ENCODE assay signal across 12 cellular contexts in genomic region chr17:57553525-57553924, GRCh38.
DNase-seq lines count a peak whose midpoint lies in the region; ATAC-seq and TF ChIP-seq lines count a peak whose summit lies in the region.
"Had no signal": no experiment of that assay in that cellular context is flagged by ENCODE, and none has a peak within 500 bp of the region (broad histone marks: within the 10 kb centered on the region; RNA-seq: fewer than 3 reads in every experiment).

No MANE protein-coding gene starts in this region.

- H3K4me1 ChIP-seq in suprapubic skin = peaks cover 12% of the 10 kb centered on the region
- no peaks in the 10 kb centered on the region for H3K4me1 ChIP-seq in CD4-positive, alpha-beta memory T cell (ENCODE audit: insufficient read depth, low read length)

- 66% methylated on average over 12 of the region's 12 CpGs for WGBS in suprapubic skin

- H3K9me3 Mint-ChIP-seq in naive thymus-derived CD8-positive, alpha-beta T cell = no peaks in the 10 kb centered on the region
- H3K9me3 Mint-ChIP-seq in CD4-positive, alpha-beta memory T cell = no peaks in the 10 kb centered on the region

- peak overlapping the region in 6 of 10 donors; percentile 24 to 86 (median 33) for H3K27ac Mint-ChIP-seq in naive thymus-derived CD8-positive, alpha-beta T cell
- H3K27ac Mint-ChIP-seq in CD4-positive, alpha-beta memory T cell = no peak overlapping the region

- no peak for TF ChIP-seq POLR2A in suprapubic skin (IDR thresholded peaks at IDR 0.05)

- no peak overlapping the region; the same call in 1 of the 2 replicates for H3K4me3 ChIP-seq in AG04450 (ENCODE audit: low read depth, low read length)
- H3K4me3 ChIP-seq in choroid plexus epithelial cell (ENCODE audit: low read depth, low read length) = no peak overlapping the region
- H3K4me3 ChIP-seq in suprapubic skin = no peak overlapping the region
- no peak overlapping the region for H3K4me3 ChIP-seq in CD4-positive, alpha-beta memory T cell (ENCODE audit: low read length in 2 of 2)
- H3K4me3 ChIP-seq: coronary artery, mucosa of descending colon, Peyer's patch had no signal

- H3K36me3 ChIP-seq in suprapubic skin = no peaks in the 10 kb centered on the region
- H3K36me3 ChIP-seq in CD4-positive, alpha-beta memory T cell (ENCODE audit: insufficient read depth, low read length) = no peaks in the 10 kb centered on the region
- H3K36me3 ChIP-seq: Peyer's patch had no signal

- peaks cover 27 to 93% (median 61%) of the 10 kb centered on the region in 4 donors for H3K4me1 Mint-ChIP-seq in naive thymus-derived CD8-positive, alpha-beta T cell
- peaks cover 10 to 38% (median 13%) of the 10 kb centered on the region in 4 donors for H3K4me1 Mint-ChIP-seq in CD4-positive, alpha-beta memory T cell

- no peak for TF ChIP-seq EP300 in suprapubic skin (IDR thresholded peaks at IDR 0.05)

- no peaks in the 10 kb centered on the region for H3K9me3 ChIP-seq in AG04450 (ENCODE audit: control insufficient read depth, insufficient read depth, low read length)
- no peaks in the 10 kb centered on the region for H3K9me3 ChIP-seq in suprapubic skin
- H3K9me3 ChIP-seq in CD4-positive, alpha-beta memory T cell (ENCODE audit: control insufficient read depth in 1 of 2, low read length in 2 of 2) = no peaks in the 10 kb centered on the region
- H3K9me3 ChIP-seq: mucosa of descending colon, Peyer's patch had no signal

- H3K36me3 Mint-ChIP-seq in naive thymus-derived CD8-positive, alpha-beta T cell = peaks cover 0 to 11% (median 7%) of the 10 kb centered on the region in 3 donors
- H3K36me3 Mint-ChIP-seq in CD4-positive, alpha-beta memory T cell = peaks cover 4 to 12% of the 10 kb centered on the region in 2 donors

- no peak overlapping the region for H3K4me3 Mint-ChIP-seq in naive thymus-derived CD8-positive, alpha-beta T cell
- no peak overlapping the region for H3K4me3 Mint-ChIP-seq in CD4-positive, alpha-beta memory T cell

- CTCF ChIA-PET in AG04450 (lab: Charles Lee) = interaction anchor here (0.6 to 5.2 kb wide), 13 partner anchors 10 to 310 kb away, joined by 3 to 36 read pairs (median 6); partner anchors contain the start of gene CCDC182
- CTCF ChIA-PET in CD4-positive, alpha-beta memory T cell (lab: Charles Lee; ENCODE audit: partially characterized antibody) = interaction anchor here (1.2 to 3.0 kb wide), 3 partner anchors 8 to 119 kb away, joined by 3 to 13 read pairs (median 6); no protein-coding TSS in a partner anchor

- peak; percentile 55 for DNase-seq in AG04450 (ENCODE audit: low read depth, low spot score)
- peak; percentile 94 for DNase-seq in NCI-H226
- DNase-seq in choroid plexus epithelial cell (ENCODE audit: low read depth) = peak; percentile 76
- no peak for DNase-seq in naive thymus-derived CD8-positive, alpha-beta T cell
- DNase-seq in suprapubic skin (ENCODE audit: low spot score in 2 of 2) = no peak
- DNase-seq in AG08395 (ENCODE audit: low spot score) = no peak
- no peak for DNase-seq in CD4-positive, alpha-beta memory T cell
- DNase-seq: mucosa of descending colon, NCI-H1694, Peyer's patch had no signal

- TF ChIP-seq CTCF in AG04450 (IDR thresholded peaks at IDR 0.05; ENCODE audit: low read depth, low read length) (no peak), choroid plexus epithelial cell (conservative IDR thresholded peaks at IDR 0.05; ENCODE audit: low read depth, low read length) (no peak), suprapubic skin (IDR thresholded peaks at IDR 0.05) (no peak)

- ATAC-seq in naive thymus-derived CD8-positive, alpha-beta T cell = no peak
- ATAC-seq in HG02870 (IDR thresholded peaks at IDR 0.05; ENCODE audit: unreplicated experiment) = no peak

- H3K27me3 ChIP-seq in AG04450 (ENCODE audit: control insufficient read depth, insufficient read depth, low read length) = no peaks in the 10 kb centered on the region
- H3K27me3 ChIP-seq in suprapubic skin = no peaks in the 10 kb centered on the region
- H3K27me3 ChIP-seq in CD4-positive, alpha-beta memory T cell (ENCODE audit: insufficient read depth, low read length) = no peaks in the 10 kb centered on the region
- H3K27me3 ChIP-seq: Peyer's patch had no signal

- no peaks in the 10 kb centered on the region for H3K27me3 Mint-ChIP-seq in naive thymus-derived CD8-positive, alpha-beta T cell
- no peaks in the 10 kb centered on the region for H3K27me3 Mint-ChIP-seq in CD4-positive, alpha-beta memory T cell

- H3K27ac ChIP-seq in AG04450 (ENCODE audit: low read depth, low read length) = peak overlapping the region; percentile 25
- no peak overlapping the region for H3K27ac ChIP-seq in suprapubic skin
- H3K27ac ChIP-seq in CD4-positive, alpha-beta memory T cell (ENCODE audit: low read depth, low read length) = no peak overlapping the region
- H3K27ac ChIP-seq: coronary artery had no signal

- intact Hi-C loops in CD4-positive, alpha-beta memory T cell (cut with micrococcal nuclease) = no loop called here

- POLR2A ChIA-PET in AG04450 (lab: Yijun Ruan, JAX) = interaction anchor here (0.6 to 1.2 kb wide), 2 partner anchors 25 to 297 kb away, joined by 4 to 7 read pairs; partner anchors contain the start of gene MRPS23
- POLR2A ChIA-PET in naive thymus-derived CD8-positive, alpha-beta T cell (lab: Charles Lee) = interaction anchor here (1.4 kb wide), 1 partner anchor 11 kb away, joined by 3 read pairs; no protein-coding TSS in a partner anchor
- POLR2A ChIA-PET in CD4-positive, alpha-beta memory T cell (lab: Charles Lee; ENCODE audit: partially characterized antibody) = no interaction called here

Comparison
In these comparisons a context has a peak if more than half of its experiments do, and no peak if none do; other contexts are left out.
1. DNase-seq: peak in AG04450 (single experiment), NCI-H226 (single experiment) and choroid plexus epithelial cell (single experiment); none in naive thymus-derived CD8-positive, alpha-beta T cell (0 of 10), suprapubic skin (0 of 2), AG08395 (single experiment) and CD4-positive, alpha-beta memory T cell (0 of 5).
2. H3K27ac Mint-ChIP-seq: peak in naive thymus-derived CD8-positive, alpha-beta T cell (6 of 10); none in CD4-positive, alpha-beta memory T cell (0 of 7).